8 cellular contexts compared by ENCODE assay signal in the genomic region with DNA sequence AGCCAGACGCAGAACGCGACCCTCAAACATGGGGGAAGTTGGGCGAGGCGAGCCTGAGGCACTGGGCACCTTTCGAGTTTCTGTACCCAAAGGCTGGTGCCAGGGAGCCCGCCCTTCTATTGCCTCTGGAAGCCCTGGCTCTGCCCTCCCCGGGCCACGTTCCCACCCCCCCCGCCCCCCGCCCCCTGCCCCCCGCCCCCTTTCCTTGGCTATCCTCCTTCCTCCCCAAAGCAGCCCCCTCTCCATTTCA. TPM values are rescaled to one million over a fixed set of nuclear protein-coding genes. Genes with fewer than 3 reads are reported as not detected.
DNase-seq lines count a peak whose midpoint lies in the region; ATAC-seq, FAIRE-seq and TF ChIP-seq lines count a peak whose summit lies in the region.

No MANE protein-coding gene starts in this region.

- H3K9me1 ChIP-seq in IMR-90 (ENCODE audit: insufficient read depth, low read length), result peaks cover 8% of the 10 kb centered on the region

- in situ Hi-C loops in IMR-90 (cut with MboI; ENCODE audit: low sequenced_read_pairs), result no loop called here

- peak overlapping the region; percentile 15 for H3K14ac ChIP-seq in IMR-90 (replicated peaks; ENCODE audit: low read depth, low read length)

- peak overlapping the region; percentile 79; the same call in 1 of the 2 replicates for H3K56ac ChIP-seq in IMR-90 (ENCODE audit: extremely low read depth, insufficient read depth, low read length)

- peak overlapping the region; percentile 78; the same call in 1 of the 2 replicates for H2BK120ac ChIP-seq in IMR-90 (ENCODE audit: low read depth, low read length)

- WGBS in IMR-90 (ENCODE audit: extremely low coverage in 2 of 2, insufficient read length in 1 of 2), 2 experiments, result no CpG with 5 or more reads among the region's 12 CpGs
- WGBS in mesodermal cell (ENCODE audit: insufficient coverage in 2 of 2), 2 experiments, result 0% methylated on average over 1 to 6 of the region's 12 CpGs

- no TSS peak for BruUV-seq in IMR-90 (replicated peaks; lab: Mats Ljungman, UMichigan)

- FAIRE-seq in urothelium cell line (lab: Jason Lieb, UNC), result no peak

- H3K27me3 ChIP-seq in IMR-90 (ENCODE audit: control insufficient read depth, insufficient read depth, low read length) (no peaks in the 10 kb centered on the region), breast epithelium (no peaks in the 10 kb centered on the region)

- no peaks in the 10 kb centered on the region for H4K20me1 ChIP-seq in IMR-90 (ENCODE audit: insufficient read depth, low read length)

- ATAC-seq in IMR-90 (ENCODE audit: low read depth) (no peak), GM19324 (IDR thresholded peaks at IDR 0.05; ENCODE audit: low FRiP score, unreplicated experiment) (no peak), HG02623 (IDR thresholded peaks at IDR 0.05; ENCODE audit: unreplicated experiment) (no peak)

- H3K27ac ChIP-seq in 22Rv1, result peak overlapping the region; percentile 98
- peak overlapping the region; percentile 91 for H3K27ac ChIP-seq in IMR-90 (ENCODE audit: insufficient read depth, low read length)
- H3K27ac ChIP-seq in breast epithelium, result peak overlapping the region; percentile 98 to 99
- H3K27ac ChIP-seq in mesodermal cell (ENCODE audit: low read depth, low read length, severe bottlenecking), result peak overlapping the region; percentile 89

- POLR2A ChIA-PET in IMR-90 (lab: Charles Lee; ENCODE audit: unreplicated experiment), result interaction anchor here (0.6 kb wide), 1 partner anchor 273 kb away, joined by 3 read pairs; a partner anchor contains a TSS

- peak overlapping the region; percentile 22; the same call in 1 of the 3 replicates for H2BK15ac ChIP-seq in IMR-90 (ENCODE audit: low read depth, low read length)

- H3K23ac ChIP-seq in IMR-90 (ENCODE audit: low read depth, low read length), result peak overlapping the region; percentile 76

- peak overlapping the region; percentile 92 for H2AFZ ChIP-seq in IMR-90 (replicated peaks; ENCODE audit: low read length, poor library complexity)

- no peaks in the 10 kb centered on the region for H3K9me3 ChIP-seq in IMR-90 (ENCODE audit: control insufficient read depth, insufficient read depth, low read length)
- no peaks in the 10 kb centered on the region for H3K9me3 ChIP-seq in breast epithelium
- H3K9me3 ChIP-seq in mesodermal cell (ENCODE audit: control insufficient read depth, low read length), result no peaks in the 10 kb centered on the region

- peak overlapping the region; percentile 100 for H3K4me2 ChIP-seq in IMR-90 (ENCODE audit: low read depth, low read length)

- no peak for DNase-seq in IMR-90
- no peak for DNase-seq in breast epithelium (ENCODE audit: low spot score in 2 of 2)
- peak; percentile 56 for DNase-seq in urothelium cell line (ENCODE audit: low spot score)
- DNase-seq in NCI-H2029 (lab: John Stamatoyannopoulos, UW), result no peak

- peak overlapping the region; percentile 69 for H4K91ac ChIP-seq in IMR-90 (ENCODE audit: insufficient read depth, low read depth, low read length)

- TF ChIP-seq POLR2A in IMR-90 (IDR thresholded peaks at IDR 0.05; ENCODE audit: low read depth, low read length) (no peak), breast epithelium (IDR thresholded peaks at IDR 0.05) (no peak)

- dilution Hi-C loops in IMR-90 (cut with HindIII; ENCODE audit: low sequenced_read_pairs, unreplicated experiment), result no loop called here

- H2AK9ac ChIP-seq in IMR-90 (replicated peaks; ENCODE audit: low read depth, low read length, poor library complexity), result peak overlapping the region; percentile 99

- H3K4ac ChIP-seq in IMR-90 (ENCODE audit: low read depth, low read length), result peak overlapping the region; percentile 93

- no peak for TF ChIP-seq RAD21 in IMR-90 (IDR thresholded peaks at IDR 0.05; ENCODE audit: low read length)

- H3K18ac ChIP-seq in IMR-90 (ENCODE audit: low read depth, low read length), result peak overlapping the region; percentile 95

- H3K36me3 ChIP-seq in IMR-90 (ENCODE audit: control insufficient read depth, insufficient read depth, low read length), result no peaks in the 10 kb centered on the region
- H3K36me3 ChIP-seq in breast epithelium, result no peaks in the 10 kb centered on the region
- H3K36me3 ChIP-seq in mesodermal cell (ENCODE audit: control insufficient read depth, insufficient read depth, low read length), result no peaks in the 10 kb centered on the region

- H3K79me1 ChIP-seq in IMR-90 (ENCODE audit: low read depth in 1 of 2, low read length in 2 of 2), result peaks cover 14 to 45% of the 10 kb centered on the region in 2 experiments

- CTCF ChIA-PET in IMR-90 (lab: Yijun Ruan, JAX), result interaction anchor here (1.2 kb wide), 1 partner anchor 17 kb away, joined by 5 read pairs; no protein-coding TSS in a partner anchor

- intact Hi-C loops in IMR-90 (cut with micrococcal nuclease), result loop anchor here (2.0 to 5.0 kb wide), 2 partner anchors 52 to 64 kb away; a partner anchor contains a TSS
- intact Hi-C loops in breast epithelium (cut with DNase I; ENCODE audit: low total_unique reads), result no loop called here

- H4K8ac ChIP-seq in IMR-90 (ENCODE audit: low read depth in 2 of 2, low read length in 2 of 2), result peak overlapping the region; percentile 12 to 90

- TF ChIP-seq CTCF in 22Rv1 (IDR thresholded peaks at IDR 0.05), result no peak
- no peak for TF ChIP-seq CTCF in IMR-90 (conservative IDR thresholded peaks at IDR 0.05; ENCODE audit: low read depth, low read length)
- TF ChIP-seq CTCF in breast epithelium (IDR thresholded peaks at IDR 0.05), result no peak

- peak overlapping the region; percentile 90 for H4K5ac ChIP-seq in IMR-90 (ENCODE audit: low read depth, low read length)

- H3K4me1 ChIP-seq in IMR-90 (ENCODE audit: control insufficient read depth, insufficient read depth, low read length) (peaks cover 19% of the 10 kb centered on the region), breast epithelium (peaks cover 16 to 22% of the 10 kb centered on the region in 2 donors), mesodermal cell (ENCODE audit: control insufficient read depth, insufficient read depth, low read length, poor library complexity, severe bottlenecking) (peaks cover 17% of the 10 kb centered on the region)

- H3K4me3 ChIP-seq in IMR-90 (ENCODE audit: insufficient read depth, low read depth, low read length) (peak overlapping the region; percentile 75), breast epithelium (peak overlapping the region; percentile 89 to 95 (median 89)), mesodermal cell (ENCODE audit: extremely low read depth, insufficient read depth, low read length, poor library complexity, severe bottlenecking) (peak overlapping the region; percentile 61)

- H3K9ac ChIP-seq in IMR-90 (ENCODE audit: low read depth, low read length), result peak overlapping the region; percentile 94

- H2BK20ac ChIP-seq in IMR-90 (ENCODE audit: low read depth, low read length), result peak overlapping the region; percentile 11; the same call in 1 of the 2 replicates

- H2BK5ac ChIP-seq in IMR-90 (ENCODE audit: low read depth, low read length, poor library complexity, severe bottlenecking), result peak overlapping the region; percentile 85

- H2AK5ac ChIP-seq in IMR-90 (ENCODE audit: low read depth, low read length), result peak overlapping the region; percentile 90

TF ChIP-seq in IMR-90, 13 proteins besides CTCF, POLR2A, EP300 and RAD21 (continues in another document):
- TF ChIP-seq, protein P1, sequence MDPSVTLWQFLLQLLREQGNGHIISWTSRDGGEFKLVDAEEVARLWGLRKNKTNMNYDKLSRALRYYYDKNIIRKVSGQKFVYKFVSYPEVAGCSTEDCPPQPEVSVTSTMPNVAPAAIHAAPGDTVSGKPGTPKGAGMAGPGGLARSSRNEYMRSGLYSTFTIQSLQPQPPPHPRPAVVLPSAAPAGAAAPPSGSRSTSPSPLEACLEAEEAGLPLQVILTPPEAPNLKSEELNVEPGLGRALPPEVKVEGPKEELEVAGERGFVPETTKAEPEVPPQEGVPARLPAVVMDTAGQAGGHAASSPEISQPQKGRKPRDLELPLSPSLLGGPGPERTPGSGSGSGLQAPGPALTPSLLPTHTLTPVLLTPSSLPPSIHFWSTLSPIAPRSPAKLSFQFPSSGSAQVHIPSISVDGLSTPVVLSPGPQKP (IDR thresholded peaks at IDR 0.05; ENCODE audit: borderline replicate concordance, low read depth, low read length), result no peak
- TF ChIP-seq MXI1 (IDR thresholded peaks at IDR 0.05; ENCODE audit: borderline replicate concordance, low read depth, low read length), result no peak

RNA-seq across cellular contexts. Expression of a gene that starts 2.2 kb away (rescaled TPM):
- 7.2 and 7.7 TPM in 2 replicates for total RNA-seq in IMR-90 (2012; rRNA removed)
- 17.4 and 22.4 TPM in 2 replicates for polyA plus RNA-seq in IMR-90 (2012; rRNA removed)
- polyA plus RNA-seq in IMR-90 (2012; cell fraction: cytosol; rRNA removed), result 12.4 and 18.5 TPM in 2 replicates
- 50.2 and 97.9 TPM in 2 replicates for polyA plus RNA-seq in IMR-90 (2012; cell fraction: nucleus; rRNA removed; ENCODE audit: low replicate concordance)
- 10 to 100 TPM; 45.6 to 82.5 (median 53.4) TPM for total RNA-seq in breast epithelium
- 10.8 TPM for polyA plus RNA-seq in mesodermal cell (2013, experiment 1 of 2)
- polyA plus RNA-seq in mesodermal cell (2013, experiment 2 of 2), result 10.5 TPM

RNA-seq across cellular contexts. Expression of a gene that starts 7.0 kb away (rescaled TPM):
- total RNA-seq in IMR-90 (2012; rRNA removed) (not detected in 2 replicates), breast epithelium (not detected)
- not detected in 2 replicates for polyA plus RNA-seq in IMR-90 (2012; rRNA removed)
- not detected in 2 replicates for polyA plus RNA-seq in IMR-90 (2012; cell fraction: cytosol; rRNA removed)
- polyA plus RNA-seq in IMR-90 (2012; cell fraction: nucleus; rRNA removed; ENCODE audit: low replicate concordance), result not detected in 2 replicates
- not detected for polyA plus RNA-seq in mesodermal cell (2013, experiment 1 of 2)
- polyA plus RNA-seq in mesodermal cell (2013, experiment 2 of 2), result not detected

RNA-seq across cellular contexts. Expression of a gene that starts 17.3 kb away (rescaled TPM):
- total RNA-seq in IMR-90 (2012; rRNA removed) (19.7 and 26.3 TPM in 2 replicates), breast epithelium (10 to 100 TPM; 27.0 to 42.7 (median 39.3) TPM)
- 37.3 and 39.9 TPM in 2 replicates for polyA plus RNA-seq in IMR-90 (2012; rRNA removed)
- polyA plus RNA-seq in IMR-90 (2012; cell fraction: cytosol; rRNA removed), result 25.2 and 28.5 TPM in 2 replicates
- 46.1 and 80.6 TPM in 2 replicates for polyA plus RNA-seq in IMR-90 (2012; cell fraction: nucleus; rRNA removed; ENCODE audit: low replicate concordance)
- 31.7 TPM for polyA plus RNA-seq in mesodermal cell (2013, experiment 1 of 2)
- 28.5 TPM for polyA plus RNA-seq in mesodermal cell (2013, experiment 2 of 2)

RNA-seq across cellular contexts. Expression of a gene that starts 25.9 kb away (rescaled TPM):
- total RNA-seq in IMR-90 (2012; rRNA removed) (129 and 140 TPM in 2 replicates), breast epithelium (100 to 1,000 TPM in 1 of 3 donors, 10 to 100 TPM in 2; 44.6 to 104 (median 47.3) TPM)
- 195 and 272 TPM in 2 replicates for polyA plus RNA-seq in IMR-90 (2012; rRNA removed)
- 48.5 and 174 TPM in 2 replicates for polyA plus RNA-seq in IMR-90 (2012; cell fraction: cytosol; rRNA removed)
- polyA plus RNA-seq in IMR-90 (2012; cell fraction: nucleus; rRNA removed; ENCODE audit: low replicate concordance), result 12.1 and 45.9 TPM in 2 replicates
- polyA plus RNA-seq in mesodermal cell (2013, experiment 1 of 2), result 298 TPM
- polyA plus RNA-seq in mesodermal cell (2013, experiment 2 of 2), result 280 TPM

RNA-seq across cellular contexts. Expression of a gene that starts 29.9 kb away (rescaled TPM):
- total RNA-seq in IMR-90 (2012; rRNA removed), result 291 and 355 TPM in 2 replicates
- polyA plus RNA-seq in IMR-90 (2012; rRNA removed), result 337 and 352 TPM in 2 replicates
- 216 and 285 TPM in 2 replicates for polyA plus RNA-seq in IMR-90 (2012; cell fraction: cytosol; rRNA removed)
- 1,266 and 1,683 TPM in 2 replicates for polyA plus RNA-seq in IMR-90 (2012; cell fraction: nucleus; rRNA removed; ENCODE audit: low replicate concordance)
- 100 to 1,000 TPM in 2 of 3 donors, 10 to 100 TPM in 1; 94.4 to 177 (median 134) TPM for total RNA-seq in breast epithelium
- 288 TPM for polyA plus RNA-seq in mesodermal cell (2013, experiment 1 of 2)
- 227 TPM for polyA plus RNA-seq in mesodermal cell (2013, experiment 2 of 2)
